15 cellular contexts compared by ENCODE assay signal in genomic region chr4:12319765-12320164, GRCh38.
"Had no signal": no experiment of that assay in that cellular context is flagged by ENCODE, and none has a peak within 500 bp of the region (broad histone marks: within the 10 kb centered on the region; RNA-seq: fewer than 3 reads in every experiment).

No MANE protein-coding gene starts in this region.

- H3K9me3 ChIP-seq: gastrocnemius medialis, heart left ventricle, thoracic aorta, upper lobe of right lung had no signal

- H3K4me1 ChIP-seq: gastrocnemius medialis, heart left ventricle, upper lobe of right lung had no signal

- DNase-seq: activated CD4-positive, alpha-beta T cell treated with anti-CD3 and anti-CD28 coated beads for 36 hours; activated CD4-positive, alpha-beta T cell treated with anti-CD3 and anti-CD28 coated beads, Interleukin-2, amount 50 U/mL, for 48 hours; activated naive CD4-positive, alpha-beta T cell; activated naive CD8-positive, alpha-beta T cell treated with anti-CD3 and anti-CD28 coated beads for 36 hours; amniotic stem cell; effector CD8-positive, alpha-beta T cell; gastrocnemius medialis; heart left ventricle; kidney; stimulated activated CD4-positive, alpha-beta T cell treated with anti-CD3 and anti-CD28 coated beads, Interleukin-4, amount 100 ng/mL, for 24 hours; T-cell; upper lobe of right lung had no signal

- H3K27me3 ChIP-seq: gastrocnemius medialis, heart left ventricle, upper lobe of right lung had no signal

- H3K36me3 ChIP-seq: gastrocnemius medialis, heart left ventricle, thoracic aorta, upper lobe of right lung had no signal

- H3K27ac ChIP-seq: epithelial cell of prostate, gastrocnemius medialis, heart left ventricle, thoracic aorta, upper lobe of right lung had no signal

- H3K4me3 ChIP-seq: gastrocnemius medialis, heart left ventricle, lung, thoracic aorta, upper lobe of right lung had no signal
